1 cellular context compared by ENCODE assay signal in genomic region chr10:104391150-104391968, GRCh38.
A peak's percentile ranks its signal among the peaks of the same experiment; 100 is the strongest.
TF ChIP-seq lines count a peak whose summit lies in the region.

No MANE protein-coding gene starts in this region.

TF ChIP-seq in HepG2, 621 proteins besides CTCF, POLR2A, EP300 and RAD21:
- TF ChIP-seq CREB1 (IDR thresholded peaks at IDR 0.05) (peak; percentile 96), CREB1 (CRISPR knock-in tag; IDR thresholded peaks at IDR 0.05) (no peak), ATF7 (IDR thresholded peaks at IDR 0.05) (peak; percentile 99), ATF7 (CRISPR knock-in tag; IDR thresholded peaks at IDR 0.05) (no peak), ZNF3 (CRISPR knock-in tag; IDR thresholded peaks at IDR 0.05) (no peak), ZBTB21 (CRISPR knock-in tag; IDR thresholded peaks at IDR 0.05) (0 out of 2 replicates have a peak, but pooled peaks have one; percentile 29), ZNF460 (CRISPR knock-in tag; IDR thresholded peaks at IDR 0.05; ENCODE audit: borderline replicate concordance) (no peak), RCOR2 (CRISPR knock-in tag; IDR thresholded peaks at IDR 0.05) (no peak), ZNF383 (CRISPR knock-in tag; IDR thresholded peaks at IDR 0.05; ENCODE audit: borderline replicate concordance) (no peak)
